ENCODE assay signal across 1 cellular context in genomic region chr20:49799698-49800097, GRCh38.
A peak's percentile ranks its signal among the peaks of the same experiment; 100 is the strongest.
TF ChIP-seq lines count a peak whose summit lies in the region.

No MANE protein-coding gene starts in this region.

TF ChIP-seq in HepG2, 621 proteins besides CTCF, POLR2A, EP300 and RAD21 (continued from another document and continues in another):
- TF ChIP-seq ZNF407 (CRISPR knock-in tag; IDR thresholded peaks at IDR 0.05; ENCODE audit: not compliant biosample characterization) (no peak), ZNF841 (CRISPR knock-in tag; IDR thresholded peaks at IDR 0.05; ENCODE audit: borderline replicate concordance) (no peak), THYN1 (CRISPR knock-in tag; IDR thresholded peaks at IDR 0.05; ENCODE audit: borderline replicate concordance, low read depth) (no peak), PHB2 (IDR thresholded peaks at IDR 0.05; ENCODE audit: partially characterized antibody) (no peak), CBX5 (CRISPR knock-in tag; IDR thresholded peaks at IDR 0.05; ENCODE audit: borderline replicate concordance) (no peak), FOXK1 (CRISPR knock-in tag; IDR thresholded peaks at IDR 0.05; ENCODE audit: borderline replicate concordance, low read depth) (no peak), DPF2 (CRISPR knock-in tag; IDR thresholded peaks at IDR 0.05; ENCODE audit: borderline replicate concordance, low read depth) (no peak), SMARCC2 (IDR thresholded peaks at IDR 0.05) (no peak), NFIB (CRISPR knock-in tag; IDR thresholded peaks at IDR 0.05; ENCODE audit: borderline replicate concordance) (no peak), KDM1A (CRISPR knock-in tag; IDR thresholded peaks at IDR 0.05) (no peak), TEF (CRISPR knock-in tag; IDR thresholded peaks at IDR 0.05) (no peak), ZNF713 (CRISPR knock-in tag; IDR thresholded peaks at IDR 0.05) (no peak), SOX6 (IDR thresholded peaks at IDR 0.05) (no peak), SOX6 (CRISPR knock-in tag; IDR thresholded peaks at IDR 0.05) (peak; percentile 73), REPIN1 (CRISPR knock-in tag; IDR thresholded peaks at IDR 0.05; ENCODE audit: borderline replicate concordance, low read depth) (peak; percentile 28; the same call in 1 of the 2 replicates), TEAD2 (CRISPR knock-in tag; IDR thresholded peaks at IDR 0.05) (no peak), ZSCAN9 (CRISPR knock-in tag; IDR thresholded peaks at IDR 0.05; ENCODE audit: borderline replicate concordance) (0 out of 2 replicates have a peak, but pooled peaks have one; percentile 61), ZNF576 (CRISPR knock-in tag; IDR thresholded peaks at IDR 0.05) (no peak), ZNF564 (CRISPR knock-in tag; IDR thresholded peaks at IDR 0.05) (no peak), HMG20A (CRISPR knock-in tag; IDR thresholded peaks at IDR 0.05; ENCODE audit: borderline replicate concordance) (peak; percentile 76), ZNF556 (CRISPR knock-in tag; IDR thresholded peaks at IDR 0.05; ENCODE audit: borderline replicate concordance) (no peak), HES4 (CRISPR knock-in tag; IDR thresholded peaks at IDR 0.05; ENCODE audit: borderline replicate concordance) (no peak), CENPBD1 (CRISPR knock-in tag; IDR thresholded peaks at IDR 0.05; ENCODE audit: borderline replicate concordance, low read depth) (no peak), NFE2L2 (IDR thresholded peaks at IDR 0.05; ENCODE audit: low read length) (peak; percentile 20; the same call in 1 of the 2 replicates)
- TF ChIP-seq, protein P1, sequence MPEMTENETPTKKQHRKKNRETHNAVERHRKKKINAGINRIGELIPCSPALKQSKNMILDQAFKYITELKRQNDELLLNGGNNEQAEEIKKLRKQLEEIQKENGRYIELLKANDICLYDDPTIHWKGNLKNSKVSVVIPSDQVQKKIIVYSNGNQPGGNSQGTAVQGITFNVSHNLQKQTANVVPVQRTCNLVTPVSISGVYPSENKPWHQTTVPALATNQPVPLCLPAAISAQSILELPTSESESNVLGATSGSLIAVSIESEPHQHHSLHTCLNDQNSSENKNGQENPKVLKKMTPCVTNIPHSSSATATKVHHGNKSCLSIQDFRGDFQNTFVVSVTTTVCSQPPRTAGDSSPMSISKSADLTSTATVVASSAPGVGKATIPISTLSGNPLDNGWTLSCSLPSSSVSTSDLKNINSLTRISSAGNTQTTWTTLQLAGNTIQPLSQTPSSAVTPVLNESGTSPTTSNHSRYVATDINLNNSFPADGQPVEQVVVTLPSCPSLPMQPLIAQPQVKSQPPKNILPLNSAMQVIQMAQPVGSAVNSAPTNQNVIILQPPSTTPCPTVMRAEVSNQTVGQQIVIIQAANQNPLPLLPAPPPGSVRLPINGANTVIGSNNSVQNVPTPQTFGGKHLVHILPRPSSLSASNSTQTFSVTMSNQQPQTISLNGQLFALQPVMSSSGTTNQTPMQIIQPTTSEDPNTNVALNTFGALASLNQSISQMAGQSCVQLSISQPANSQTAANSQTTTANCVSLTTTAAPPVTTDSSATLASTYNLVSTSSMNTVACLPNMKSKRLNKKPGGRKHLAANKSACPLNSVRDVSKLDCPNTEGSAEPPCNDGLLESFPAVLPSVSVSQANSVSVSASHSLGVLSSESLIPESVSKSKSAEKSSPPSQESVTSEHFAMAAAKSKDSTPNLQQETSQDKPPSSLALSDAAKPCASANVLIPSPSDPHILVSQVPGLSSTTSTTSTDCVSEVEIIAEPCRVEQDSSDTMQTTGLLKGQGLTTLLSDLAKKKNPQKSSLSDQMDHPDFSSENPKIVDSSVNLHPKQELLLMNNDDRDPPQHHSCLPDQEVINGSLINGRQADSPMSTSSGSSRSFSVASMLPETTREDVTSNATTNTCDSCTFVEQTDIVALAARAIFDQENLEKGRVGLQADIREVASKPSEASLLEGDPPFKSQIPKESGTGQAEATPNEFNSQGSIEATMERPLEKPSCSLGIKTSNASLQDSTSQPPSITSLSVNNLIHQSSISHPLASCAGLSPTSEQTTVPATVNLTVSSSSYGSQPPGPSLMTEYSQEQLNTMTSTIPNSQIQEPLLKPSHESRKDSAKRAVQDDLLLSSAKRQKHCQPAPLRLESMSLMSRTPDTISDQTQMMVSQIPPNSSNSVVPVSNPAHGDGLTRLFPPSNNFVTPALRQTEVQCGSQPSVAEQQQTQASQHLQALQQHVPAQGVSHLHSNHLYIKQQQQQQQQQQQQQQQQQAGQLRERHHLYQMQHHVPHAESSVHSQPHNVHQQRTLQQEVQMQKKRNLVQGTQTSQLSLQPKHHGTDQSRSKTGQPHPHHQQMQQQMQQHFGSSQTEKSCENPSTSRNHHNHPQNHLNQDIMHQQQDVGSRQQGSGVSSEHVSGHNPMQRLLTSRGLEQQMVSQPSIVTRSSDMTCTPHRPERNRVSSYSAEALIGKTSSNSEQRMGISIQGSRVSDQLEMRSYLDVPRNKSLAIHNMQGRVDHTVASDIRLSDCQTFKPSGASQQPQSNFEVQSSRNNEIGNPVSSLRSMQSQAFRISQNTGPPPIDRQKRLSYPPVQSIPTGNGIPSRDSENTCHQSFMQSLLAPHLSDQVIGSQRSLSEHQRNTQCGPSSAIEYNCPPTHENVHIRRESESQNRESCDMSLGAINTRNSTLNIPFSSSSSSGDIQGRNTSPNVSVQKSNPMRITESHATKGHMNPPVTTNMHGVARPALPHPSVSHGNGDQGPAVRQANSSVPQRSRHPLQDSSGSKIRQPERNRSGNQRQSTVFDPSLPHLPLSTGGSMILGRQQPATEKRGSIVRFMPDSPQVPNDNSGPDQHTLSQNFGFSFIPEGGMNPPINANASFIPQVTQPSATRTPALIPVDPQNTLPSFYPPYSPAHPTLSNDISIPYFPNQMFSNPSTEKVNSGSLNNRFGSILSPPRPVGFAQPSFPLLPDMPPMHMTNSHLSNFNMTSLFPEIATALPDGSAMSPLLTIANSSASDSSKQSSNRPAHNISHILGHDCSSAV (CRISPR knock-in tag; IDR thresholded peaks at IDR 0.05; ENCODE audit: borderline replicate concordance): no peak
- TF ChIP-seq, protein P2, sequence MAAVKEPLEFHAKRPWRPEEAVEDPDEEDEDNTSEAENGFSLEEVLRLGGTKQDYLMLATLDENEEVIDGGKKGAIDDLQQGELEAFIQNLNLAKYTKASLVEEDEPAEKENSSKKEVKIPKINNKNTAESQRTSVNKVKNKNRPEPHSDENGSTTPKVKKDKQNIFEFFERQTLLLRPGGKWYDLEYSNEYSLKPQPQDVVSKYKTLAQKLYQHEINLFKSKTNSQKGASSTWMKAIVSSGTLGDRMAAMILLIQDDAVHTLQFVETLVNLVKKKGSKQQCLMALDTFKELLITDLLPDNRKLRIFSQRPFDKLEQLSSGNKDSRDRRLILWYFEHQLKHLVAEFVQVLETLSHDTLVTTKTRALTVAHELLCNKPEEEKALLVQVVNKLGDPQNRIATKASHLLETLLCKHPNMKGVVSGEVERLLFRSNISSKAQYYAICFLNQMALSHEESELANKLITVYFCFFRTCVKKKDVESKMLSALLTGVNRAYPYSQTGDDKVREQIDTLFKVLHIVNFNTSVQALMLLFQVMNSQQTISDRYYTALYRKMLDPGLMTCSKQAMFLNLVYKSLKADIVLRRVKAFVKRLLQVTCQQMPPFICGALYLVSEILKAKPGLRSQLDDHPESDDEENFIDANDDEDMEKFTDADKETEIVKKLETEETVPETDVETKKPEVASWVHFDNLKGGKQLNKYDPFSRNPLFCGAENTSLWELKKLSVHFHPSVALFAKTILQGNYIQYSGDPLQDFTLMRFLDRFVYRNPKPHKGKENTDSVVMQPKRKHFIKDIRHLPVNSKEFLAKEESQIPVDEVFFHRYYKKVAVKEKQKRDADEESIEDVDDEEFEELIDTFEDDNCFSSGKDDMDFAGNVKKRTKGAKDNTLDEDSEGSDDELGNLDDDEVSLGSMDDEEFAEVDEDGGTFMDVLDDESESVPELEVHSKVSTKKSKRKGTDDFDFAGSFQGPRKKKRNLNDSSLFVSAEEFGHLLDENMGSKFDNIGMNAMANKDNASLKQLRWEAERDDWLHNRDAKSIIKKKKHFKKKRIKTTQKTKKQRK (IDR thresholded peaks at IDR 0.05; ENCODE audit: low read length): no peak
- TF ChIP-seq, protein P3, sequence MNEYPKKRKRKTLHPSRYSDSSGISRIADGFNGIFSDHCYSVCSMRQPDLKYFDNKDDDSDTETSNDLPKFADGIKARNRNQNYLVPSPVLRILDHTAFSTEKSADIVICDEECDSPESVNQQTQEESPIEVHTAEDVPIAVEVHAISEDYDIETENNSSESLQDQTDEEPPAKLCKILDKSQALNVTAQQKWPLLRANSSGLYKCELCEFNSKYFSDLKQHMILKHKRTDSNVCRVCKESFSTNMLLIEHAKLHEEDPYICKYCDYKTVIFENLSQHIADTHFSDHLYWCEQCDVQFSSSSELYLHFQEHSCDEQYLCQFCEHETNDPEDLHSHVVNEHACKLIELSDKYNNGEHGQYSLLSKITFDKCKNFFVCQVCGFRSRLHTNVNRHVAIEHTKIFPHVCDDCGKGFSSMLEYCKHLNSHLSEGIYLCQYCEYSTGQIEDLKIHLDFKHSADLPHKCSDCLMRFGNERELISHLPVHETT (CRISPR knock-in tag; conservative IDR thresholded peaks at IDR 0.05): no peak
- TF ChIP-seq, protein P4, sequence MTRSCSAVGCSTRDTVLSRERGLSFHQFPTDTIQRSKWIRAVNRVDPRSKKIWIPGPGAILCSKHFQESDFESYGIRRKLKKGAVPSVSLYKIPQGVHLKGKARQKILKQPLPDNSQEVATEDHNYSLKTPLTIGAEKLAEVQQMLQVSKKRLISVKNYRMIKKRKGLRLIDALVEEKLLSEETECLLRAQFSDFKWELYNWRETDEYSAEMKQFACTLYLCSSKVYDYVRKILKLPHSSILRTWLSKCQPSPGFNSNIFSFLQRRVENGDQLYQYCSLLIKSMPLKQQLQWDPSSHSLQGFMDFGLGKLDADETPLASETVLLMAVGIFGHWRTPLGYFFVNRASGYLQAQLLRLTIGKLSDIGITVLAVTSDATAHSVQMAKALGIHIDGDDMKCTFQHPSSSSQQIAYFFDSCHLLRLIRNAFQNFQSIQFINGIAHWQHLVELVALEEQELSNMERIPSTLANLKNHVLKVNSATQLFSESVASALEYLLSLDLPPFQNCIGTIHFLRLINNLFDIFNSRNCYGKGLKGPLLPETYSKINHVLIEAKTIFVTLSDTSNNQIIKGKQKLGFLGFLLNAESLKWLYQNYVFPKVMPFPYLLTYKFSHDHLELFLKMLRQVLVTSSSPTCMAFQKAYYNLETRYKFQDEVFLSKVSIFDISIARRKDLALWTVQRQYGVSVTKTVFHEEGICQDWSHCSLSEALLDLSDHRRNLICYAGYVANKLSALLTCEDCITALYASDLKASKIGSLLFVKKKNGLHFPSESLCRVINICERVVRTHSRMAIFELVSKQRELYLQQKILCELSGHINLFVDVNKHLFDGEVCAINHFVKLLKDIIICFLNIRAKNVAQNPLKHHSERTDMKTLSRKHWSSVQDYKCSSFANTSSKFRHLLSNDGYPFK (CRISPR knock-in tag; IDR thresholded peaks at IDR 0.05; ENCODE audit: borderline replicate concordance): no peak
